Comparison of ENCODE assay signal across 8 cellular contexts in the genomic region with DNA sequence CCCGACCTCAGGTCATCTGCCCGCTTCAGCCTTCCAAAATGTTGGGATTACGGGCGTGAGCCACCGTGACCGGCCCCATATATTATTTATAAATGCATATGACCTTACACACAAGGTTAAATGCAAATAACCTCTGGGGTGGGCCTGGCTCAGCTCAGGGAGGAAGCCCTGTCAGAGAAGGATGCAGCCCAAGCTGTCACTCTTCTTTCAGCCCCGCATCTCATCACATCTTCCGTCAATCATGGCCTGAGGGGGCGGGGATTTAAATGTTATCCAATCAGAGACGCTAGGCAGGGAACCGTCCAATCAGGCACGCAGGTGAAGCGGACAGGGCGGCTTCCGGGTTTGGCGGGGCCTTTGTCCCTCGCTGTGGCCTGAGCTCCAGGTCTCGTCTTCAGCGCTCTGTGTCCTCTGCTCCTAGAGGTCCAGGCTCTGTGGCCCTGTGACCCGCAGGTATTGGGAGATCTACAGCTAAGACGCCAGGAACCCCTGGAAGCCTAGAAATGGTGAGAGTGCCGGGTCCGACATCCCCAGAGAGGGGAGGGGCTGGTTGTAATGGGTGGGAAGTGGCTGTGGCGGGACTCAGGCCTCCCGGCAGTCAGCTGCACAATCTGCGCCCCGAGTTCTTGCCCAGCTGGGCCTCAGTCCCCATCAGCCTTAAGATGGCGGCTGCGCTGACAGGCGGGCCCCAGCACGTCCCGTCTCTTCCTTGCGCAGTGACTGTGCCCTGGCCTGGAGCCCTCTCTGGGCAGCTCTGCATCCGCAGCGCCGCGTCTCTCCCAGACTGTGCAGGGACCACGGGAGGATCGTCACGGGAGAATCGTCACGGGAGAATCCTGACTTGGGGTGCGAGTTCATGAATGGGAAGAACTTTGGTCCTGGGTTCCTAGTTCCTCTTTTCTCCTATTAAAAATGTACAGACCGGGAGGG. TPM values are rescaled to one million over a fixed set of nuclear protein-coding genes. Genes with fewer than 3 reads are reported as not detected.
DNase-seq lines count a peak whose midpoint lies in the region; ATAC-seq and TF ChIP-seq lines count a peak whose summit lies in the region.

Gene ZNF430 (plus strand): TSS at position 360 of the 930 bp plus-strand sequence. CDS start 144 bp downstream, at position 504.

- H3K4me1 Mint-ChIP-seq in WTC11: peaks cover 26% of the 10 kb centered on the region

- CTCF ChIA-PET in AG04449 (lab: Yijun Ruan, JAX) (no interaction called here), WTC11 (lab: Charles Lee) (interaction anchor here (0.7 to 1.2 kb wide), 5 partner anchors 21 to 660 kb away, joined by 3 to 6 read pairs (median 4); partner anchors contain the start of genes ZNF66 and ZNF85)

- intact Hi-C loops in spleen (cut with DNase I; ENCODE audit: low total_unique reads): no loop called here

- ATAC-seq in GM18907 (IDR thresholded peaks at IDR 0.05; ENCODE audit: unreplicated experiment) (peak; percentile 96), HG03175 (IDR thresholded peaks at IDR 0.05; ENCODE audit: unreplicated experiment) (peak; percentile 96), WTC11 (peak; percentile 99)

- H3K4me3 Mint-ChIP-seq in WTC11: peak within 1 kb of the TSS; percentile 99

- TF ChIP-seq CTCF in AG04449 (IDR thresholded peaks at IDR 0.05; ENCODE audit: insufficient read depth, low read length, missing control alignments) (no peak), WTC11 (IDR thresholded peaks at IDR 0.05) (no peak), cardiac fibroblast (IDR thresholded peaks at IDR 0.05; ENCODE audit: low read depth, low read length) (no peak), spleen (IDR thresholded peaks at IDR 0.05 in 8 of 11, conservative IDR thresholded peaks at IDR 0.05 in 3 of 11) (no peak)

- POLR2A ChIA-PET in AG04449 (lab: Yijun Ruan, JAX) (interaction anchor here (0.7 to 1.6 kb wide), 3 partner anchors 97 to 309 kb away, joined by 3 to 5 read pairs (median 4); partner anchors contain the start of genes ZNF431, ZNF708 and ZNF85), WTC11 (lab: Charles Lee) (interaction anchor here (0.5 to 1.5 kb wide), 7 partner anchors 20 to 1835 kb away, joined by 3 to 12 read pairs (median 8); partner anchors contain the start of genes ZNF431, ZNF66 and ZNF714)

- no peaks in the 10 kb centered on the region for H3K27me3 ChIP-seq in spleen (replicated peaks in 1 of 7)

- no peaks in the 10 kb centered on the region for H3K9me3 ChIP-seq in spleen

- H3K27ac Mint-ChIP-seq in WTC11: peak within 1 kb of the TSS; percentile 98

- peaks cover 0 to 30% (median 26%) of the 10 kb centered on the region in 6 donors for H3K36me3 ChIP-seq in spleen

- H3K4me1 ChIP-seq in spleen: peaks cover 5 to 48% (median 27%) of the 10 kb centered on the region in 6 donors

- H3K4me3 ChIP-seq in AG04449 (ENCODE audit: low read depth, low read length) (peak within 1 kb of the TSS; percentile 83), cardiac fibroblast (replicated peaks in 1 of 2; ENCODE audit: low read depth in 2 of 2, low read length in 2 of 2) (peak within 1 kb of the TSS; percentile 83 to 89), spleen (peak within 1 kb of the TSS; percentile 71 to 93 (median 84))

- TF ChIP-seq POLR2A in spleen (IDR thresholded peaks at IDR 0.05): peak in 2 of 3 donors; percentile 24 to 51

- WGBS in spleen, 5 donors: 3 to 5% (median 5%) methylated on average over 33 to 44 of the region's 44 CpGs

- H3K9me3 Mint-ChIP-seq in WTC11: no peaks in the 10 kb centered on the region

- no peaks in the 10 kb centered on the region for H3K27me3 Mint-ChIP-seq in WTC11 (ENCODE audit: low read depth)

- H3K27ac ChIP-seq in spleen: peak within 1 kb of the TSS; percentile 85 to 93 (median 92)

- DNase-seq in AG04449 (ENCODE audit: low read depth, low spot score) (peak; percentile 64), NCI-H226 (peak; percentile 93), WTC11 (ENCODE audit: low spot score) (peak; percentile 97), cardiac fibroblast (ENCODE audit: low read depth in 2 of 2) (peak; percentile 92 to 95), inferior parietal cortex (ENCODE audit: extremely low spot score) (peak; percentile 97), spleen (peak; percentile 94)

- peaks cover 27% of the 10 kb centered on the region for H3K36me3 Mint-ChIP-seq in WTC11

TF ChIP-seq in WTC11, 78 proteins besides CTCF, POLR2A, EP300 and RAD21:
- TF ChIP-seq, protein P1, sequence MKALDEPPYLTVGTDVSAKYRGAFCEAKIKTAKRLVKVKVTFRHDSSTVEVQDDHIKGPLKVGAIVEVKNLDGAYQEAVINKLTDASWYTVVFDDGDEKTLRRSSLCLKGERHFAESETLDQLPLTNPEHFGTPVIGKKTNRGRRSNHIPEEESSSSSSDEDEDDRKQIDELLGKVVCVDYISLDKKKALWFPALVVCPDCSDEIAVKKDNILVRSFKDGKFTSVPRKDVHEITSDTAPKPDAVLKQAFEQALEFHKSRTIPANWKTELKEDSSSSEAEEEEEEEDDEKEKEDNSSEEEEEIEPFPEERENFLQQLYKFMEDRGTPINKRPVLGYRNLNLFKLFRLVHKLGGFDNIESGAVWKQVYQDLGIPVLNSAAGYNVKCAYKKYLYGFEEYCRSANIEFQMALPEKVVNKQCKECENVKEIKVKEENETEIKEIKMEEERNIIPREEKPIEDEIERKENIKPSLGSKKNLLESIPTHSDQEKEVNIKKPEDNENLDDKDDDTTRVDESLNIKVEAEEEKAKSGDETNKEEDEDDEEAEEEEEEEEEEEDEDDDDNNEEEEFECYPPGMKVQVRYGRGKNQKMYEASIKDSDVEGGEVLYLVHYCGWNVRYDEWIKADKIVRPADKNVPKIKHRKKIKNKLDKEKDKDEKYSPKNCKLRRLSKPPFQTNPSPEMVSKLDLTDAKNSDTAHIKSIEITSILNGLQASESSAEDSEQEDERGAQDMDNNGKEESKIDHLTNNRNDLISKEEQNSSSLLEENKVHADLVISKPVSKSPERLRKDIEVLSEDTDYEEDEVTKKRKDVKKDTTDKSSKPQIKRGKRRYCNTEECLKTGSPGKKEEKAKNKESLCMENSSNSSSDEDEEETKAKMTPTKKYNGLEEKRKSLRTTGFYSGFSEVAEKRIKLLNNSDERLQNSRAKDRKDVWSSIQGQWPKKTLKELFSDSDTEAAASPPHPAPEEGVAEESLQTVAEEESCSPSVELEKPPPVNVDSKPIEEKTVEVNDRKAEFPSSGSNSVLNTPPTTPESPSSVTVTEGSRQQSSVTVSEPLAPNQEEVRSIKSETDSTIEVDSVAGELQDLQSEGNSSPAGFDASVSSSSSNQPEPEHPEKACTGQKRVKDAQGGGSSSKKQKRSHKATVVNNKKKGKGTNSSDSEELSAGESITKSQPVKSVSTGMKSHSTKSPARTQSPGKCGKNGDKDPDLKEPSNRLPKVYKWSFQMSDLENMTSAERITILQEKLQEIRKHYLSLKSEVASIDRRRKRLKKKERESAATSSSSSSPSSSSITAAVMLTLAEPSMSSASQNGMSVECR (CRISPR knock-in tag; IDR thresholded peaks at IDR 0.05; ENCODE audit: borderline replicate concordance): peak; percentile 37; the same call in 1 of the 2 replicates
- peak; percentile 90 for TF ChIP-seq NFYB (CRISPR knock-in tag; conservative IDR thresholded peaks at IDR 0.05; ENCODE audit: low read depth)
- TF ChIP-seq, protein P2, sequence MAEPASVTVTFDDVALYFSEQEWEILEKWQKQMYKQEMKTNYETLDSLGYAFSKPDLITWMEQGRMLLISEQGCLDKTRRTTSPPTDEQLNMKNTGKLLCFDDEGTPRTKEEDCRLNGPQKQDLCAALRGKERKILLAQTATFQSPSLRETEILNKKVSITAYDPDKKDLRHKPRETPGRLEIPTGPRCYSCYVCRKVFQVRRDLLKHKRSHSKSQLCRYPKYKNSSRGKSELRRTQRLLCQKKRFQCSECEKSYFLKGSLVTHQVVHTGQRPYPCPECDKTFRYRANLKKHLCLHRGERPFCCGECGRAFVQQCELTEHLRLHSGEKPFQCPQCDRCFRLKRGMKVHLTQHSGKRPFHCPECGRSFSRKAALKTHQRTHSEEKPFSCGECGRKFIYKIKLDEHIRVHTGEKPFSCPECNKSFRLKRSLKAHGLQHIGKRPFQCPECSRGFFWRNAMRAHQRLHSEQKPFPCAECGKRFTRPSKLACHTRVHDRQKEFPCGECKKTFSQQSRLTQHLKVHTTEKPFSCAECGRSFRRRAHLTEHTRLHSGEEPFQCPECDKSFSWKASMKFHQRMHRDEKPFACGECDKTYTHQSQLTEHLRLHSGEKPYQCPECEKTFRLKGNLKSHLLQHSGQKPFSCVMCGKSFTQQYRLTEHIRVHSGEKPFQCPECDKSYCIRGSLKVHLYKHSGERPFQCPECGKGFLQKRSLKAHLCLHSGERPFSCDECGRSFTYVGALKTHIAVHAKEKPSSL (CRISPR knock-in tag; conservative IDR thresholded peaks at IDR 0.05): no peak
- TF ChIP-seq NR1H2 (CRISPR knock-in tag; IDR thresholded peaks at IDR 0.05): no peak
- peak; percentile 76; the same call in 1 of the 2 replicates for TF ChIP-seq FOXP1 (CRISPR knock-in tag; IDR thresholded peaks at IDR 0.05; ENCODE audit: borderline replicate concordance)
- no peak for TF ChIP-seq MXD4 (CRISPR knock-in tag; IDR thresholded peaks at IDR 0.05; ENCODE audit: borderline replicate concordance)
- no peak for TF ChIP-seq ZSCAN18 (CRISPR knock-in tag; IDR thresholded peaks at IDR 0.05)
- TF ChIP-seq ZNF423 (CRISPR knock-in tag; IDR thresholded peaks at IDR 0.05): no peak
- peak; percentile 61 for TF ChIP-seq SP1 (CRISPR knock-in tag; conservative IDR thresholded peaks at IDR 0.05)
- TF ChIP-seq E2F5 (CRISPR knock-in tag; IDR thresholded peaks at IDR 0.05): 0 out of 2 replicates have a peak, but pooled peaks have one; percentile 34

RNA-seq across cellular contexts. Expression of gene ZNF430, which starts in this region (rescaled TPM):
- total RNA-seq in WTC11 (2021) (10.2 to 12.3 TPM (median 10.6 TPM) in 3 replicates), spleen (10 to 100 TPM; 20.3 to 32.4 (median 26.0) TPM)
- polyA plus RNA-seq in spleen: 1 to 10 TPM; 3.3 to 5.5 (median 3.9) TPM

Comparison
In these comparisons a context has a peak if more than half of its experiments do, and no peak if none do; other contexts are left out.
1. Peak in every context shown above with its lines: DNase-seq, ATAC-seq, H3K4me3 ChIP-seq and H3K27ac ChIP-seq.